In the genomic region with DNA sequence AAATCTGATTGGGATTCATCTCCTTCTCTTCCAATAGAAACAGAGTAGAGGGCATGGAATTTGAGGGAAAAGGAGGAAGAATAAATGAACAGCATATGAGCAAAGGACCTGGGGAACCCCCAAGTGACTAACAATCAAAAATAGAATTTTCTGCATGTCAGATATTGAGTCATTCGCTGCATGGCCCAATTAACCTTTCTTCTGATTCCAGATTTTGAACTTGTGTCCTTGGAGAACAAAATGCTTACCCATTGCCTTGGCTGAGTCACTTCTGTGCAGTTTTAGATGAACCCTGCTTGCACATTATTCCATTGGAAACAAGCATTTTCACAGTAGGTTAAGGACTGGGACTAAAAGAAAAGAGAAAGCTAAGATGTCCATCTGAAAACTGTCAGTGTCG, we compare ENCODE assay signal across 22 cellular contexts.
DNase-seq lines count a peak whose midpoint lies in the region; ATAC-seq and TF ChIP-seq lines count a peak whose summit lies in the region.
"Had no signal": no experiment of that assay in that cellular context is flagged by ENCODE, and none has a peak within 500 bp of the region (broad histone marks: within the 10 kb centered on the region; RNA-seq: fewer than 3 reads in every experiment).

No MANE protein-coding gene starts in this region.

- H4K8ac ChIP-seq in mesendoderm (ENCODE audit: low read depth, low read length), result no peak overlapping the region

- no peaks in the 10 kb centered on the region for H3K9me3 ChIP-seq in fibroblast of lung (ENCODE audit: control insufficient read depth, insufficient read depth, low read depth, low read length)
- H3K9me3 ChIP-seq: gastroesophageal sphincter, right atrium auricular region, stomach had no signal

- H4K20me1 ChIP-seq in fibroblast of lung (ENCODE audit: control insufficient read depth, extremely low read depth, insufficient read depth, low read length), result no peaks in the 10 kb centered on the region

- no peak overlapping the region for H3K18ac ChIP-seq in mesendoderm (ENCODE audit: low read length)

- no peaks in the 10 kb centered on the region for H3K4me1 ChIP-seq in fibroblast of lung (ENCODE audit: control insufficient read depth, extremely low read depth, insufficient read depth, low read length)
- H3K4me1 ChIP-seq in mesendoderm (ENCODE audit: control insufficient read depth, low read depth, low read length), result no peaks in the 10 kb centered on the region
- H3K4me1 ChIP-seq: gastroesophageal sphincter, right atrium auricular region, stomach had no signal

- TF ChIP-seq CTCF in GM12865 (IDR thresholded peaks at IDR 0.05; ENCODE audit: insufficient read depth, low read depth, low read length, missing control alignments) (no peak), fibroblast of lung (conservative IDR thresholded peaks at IDR 0.05 in 1 of 2, IDR thresholded peaks at IDR 0.05 in 1 of 2; ENCODE audit: low read depth in 1 of 2, low read length in 2 of 2) (no peak)

- no peak overlapping the region for H2AFZ ChIP-seq in fibroblast of lung (ENCODE audit: low read length)

- no peaks in the 10 kb centered on the region for H3K79me1 ChIP-seq in mesendoderm (ENCODE audit: low read length)

- H3K4me2 ChIP-seq in fibroblast of lung (ENCODE audit: extremely low read depth, insufficient read depth, low read length) (no peak overlapping the region), mesendoderm (ENCODE audit: low read length) (no peak overlapping the region)

- H2BK5ac ChIP-seq in mesendoderm (ENCODE audit: low read length), result no peak overlapping the region

- H4K5ac ChIP-seq in mesendoderm (ENCODE audit: low read length), result no peak overlapping the region

- H3K27ac ChIP-seq in fibroblast of lung (ENCODE audit: insufficient read depth, low read length) (no peak overlapping the region), mesendoderm (ENCODE audit: low read depth, low read length) (no peak overlapping the region)
- H3K27ac ChIP-seq: gastroesophageal sphincter, HL-60, right atrium auricular region, stomach had no signal

- no peak overlapping the region for H3K23ac ChIP-seq in mesendoderm (ENCODE audit: low read length)

- ATAC-seq in SK-N-SH treated with all-trans-retinoic acid at 6 μM for 48 hours, result peak; percentile 50; the same call in 2 of the 3 replicates
- ATAC-seq in GM18511 (IDR thresholded peaks at IDR 0.05; ENCODE audit: unreplicated experiment), result no peak
- ATAC-seq: CD8-positive, alpha-beta T cell; gastroesophageal sphincter; K562; Panc1 had no signal

- no peak overlapping the region for H3K4ac ChIP-seq in mesendoderm (ENCODE audit: low read depth, low read length)

- no peaks in the 10 kb centered on the region for H3K36me3 ChIP-seq in fibroblast of lung (ENCODE audit: control insufficient read depth, insufficient read depth, low read length)
- H3K36me3 ChIP-seq in mesendoderm (ENCODE audit: control insufficient read depth, insufficient read depth, low read length), result no peaks in the 10 kb centered on the region
- H3K36me3 ChIP-seq: gastroesophageal sphincter, right atrium auricular region, stomach had no signal

- DNase-seq in A172 (ENCODE audit: low spot score), result peak; percentile 46
- peak; percentile 16 for DNase-seq in GM12865 (ENCODE audit: low read depth)
- DNase-seq in fibroblast of lung (ENCODE audit: low read depth in 2 of 2), result peak; percentile 20 to 27
- DNase-seq in KG1 (lab: John Stamatoyannopoulos, UW), result no peak
- no peak for DNase-seq in OCI-M1 (lab: John Stamatoyannopoulos, UW)
- DNase-seq in mesendoderm, result no peak
- DNase-seq: activated T-cell treated with anti-CD3 and anti-CD28 coated beads, Interleukin-2, amount 50 U/mL, for 1 hour; caudate nucleus; CD8-positive, alpha-beta T cell; DMS79; effector memory CD4-positive, alpha-beta T cell; NCI-H1092; NCI-H526 treated with DMSO at 0.1 percent for 48 hours; nucleus accumbens; stomach had no signal

- no peaks in the 10 kb centered on the region for H3K27me3 ChIP-seq in fibroblast of lung (ENCODE audit: control insufficient read depth, insufficient read depth, low read length)
- H3K27me3 ChIP-seq in mesendoderm (ENCODE audit: insufficient read depth, low read length, poor library complexity), result no peaks in the 10 kb centered on the region
- H3K27me3 ChIP-seq: gastroesophageal sphincter, right atrium auricular region, stomach had no signal

- H3K4me3 ChIP-seq in GM12865 (ENCODE audit: low read depth, low read length), result no peak overlapping the region
- no peak overlapping the region for H3K4me3 ChIP-seq in fibroblast of lung (replicated peaks in 1 of 4; ENCODE audit: control extremely low read depth in 1 of 4, insufficient read depth in 1 of 4, low read depth in 3 of 4, low read length in 4 of 4)
- H3K4me3 ChIP-seq in mesendoderm (ENCODE audit: low read length), result no peak overlapping the region
- H3K4me3 ChIP-seq: gastroesophageal sphincter, K562, right atrium auricular region, stomach had no signal

- H2BK15ac ChIP-seq in mesendoderm (replicated peaks; ENCODE audit: low read depth), result no peak overlapping the region

- no peaks in the 10 kb centered on the region for H3K79me2 ChIP-seq in fibroblast of lung (ENCODE audit: control insufficient read depth, insufficient read depth, low read length)
- H3K79me2 ChIP-seq in mesendoderm (ENCODE audit: control insufficient read depth, insufficient read depth, low read length), result no peaks in the 10 kb centered on the region

- no peak overlapping the region for H3K56ac ChIP-seq in mesendoderm (ENCODE audit: low read length)

- H3K9ac ChIP-seq in fibroblast of lung (ENCODE audit: insufficient read depth, low read length) (no peak overlapping the region), mesendoderm (ENCODE audit: low read length) (no peak overlapping the region)

- H2AK5ac ChIP-seq in mesendoderm (ENCODE audit: low read length), result no peak overlapping the region

- WGBS in mesendoderm (ENCODE audit: extremely low coverage, insufficient coverage, low lambda C conversion rate), result no CpG with 5 or more reads among the region's 2 CpGs

- H2BK120ac ChIP-seq in mesendoderm (ENCODE audit: low read depth, low read length), result no peak overlapping the region

TF ChIP-seq in SK-N-SH treated with all-trans-retinoic acid at 6 μM for 48 hours, 23 proteins besides CTCF, POLR2A, EP300 and RAD21 (continues in another document):
- TF ChIP-seq GLIS3 (CRISPR knock-in tag; IDR thresholded peaks at IDR 0.05), result no peak
- TF ChIP-seq ZFP3 (CRISPR knock-in tag; IDR thresholded peaks at IDR 0.05), result no peak
- TF ChIP-seq, protein P1, sequence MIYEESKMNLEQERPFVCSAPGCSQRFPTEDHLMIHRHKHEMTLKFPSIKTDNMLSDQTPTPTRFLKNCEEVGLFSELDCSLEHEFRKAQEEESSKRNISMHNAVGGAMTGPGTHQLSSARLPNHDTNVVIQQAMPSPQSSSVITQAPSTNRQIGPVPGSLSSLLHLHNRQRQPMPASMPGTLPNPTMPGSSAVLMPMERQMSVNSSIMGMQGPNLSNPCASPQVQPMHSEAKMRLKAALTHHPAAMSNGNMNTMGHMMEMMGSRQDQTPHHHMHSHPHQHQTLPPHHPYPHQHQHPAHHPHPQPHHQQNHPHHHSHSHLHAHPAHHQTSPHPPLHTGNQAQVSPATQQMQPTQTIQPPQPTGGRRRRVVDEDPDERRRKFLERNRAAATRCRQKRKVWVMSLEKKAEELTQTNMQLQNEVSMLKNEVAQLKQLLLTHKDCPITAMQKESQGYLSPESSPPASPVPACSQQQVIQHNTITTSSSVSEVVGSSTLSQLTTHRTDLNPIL (CRISPR knock-in tag; IDR thresholded peaks at IDR 0.05; ENCODE audit: low read depth), result no peak
- no peak for TF ChIP-seq ZNF565 (CRISPR knock-in tag; conservative IDR thresholded peaks at IDR 0.05; ENCODE audit: low read depth)
- no peak for TF ChIP-seq CSDC2 (CRISPR knock-in tag; IDR thresholded peaks at IDR 0.05)
- no peak for TF ChIP-seq BACH2 (CRISPR knock-in tag; IDR thresholded peaks at IDR 0.05; ENCODE audit: borderline replicate concordance)
- no peak for TF ChIP-seq ARNTL (CRISPR knock-in tag; IDR thresholded peaks at IDR 0.05; ENCODE audit: borderline replicate concordance, low read depth)
- TF ChIP-seq ESRRG (CRISPR knock-in tag; IDR thresholded peaks at IDR 0.05), result no peak
- TF ChIP-seq, protein P2, sequence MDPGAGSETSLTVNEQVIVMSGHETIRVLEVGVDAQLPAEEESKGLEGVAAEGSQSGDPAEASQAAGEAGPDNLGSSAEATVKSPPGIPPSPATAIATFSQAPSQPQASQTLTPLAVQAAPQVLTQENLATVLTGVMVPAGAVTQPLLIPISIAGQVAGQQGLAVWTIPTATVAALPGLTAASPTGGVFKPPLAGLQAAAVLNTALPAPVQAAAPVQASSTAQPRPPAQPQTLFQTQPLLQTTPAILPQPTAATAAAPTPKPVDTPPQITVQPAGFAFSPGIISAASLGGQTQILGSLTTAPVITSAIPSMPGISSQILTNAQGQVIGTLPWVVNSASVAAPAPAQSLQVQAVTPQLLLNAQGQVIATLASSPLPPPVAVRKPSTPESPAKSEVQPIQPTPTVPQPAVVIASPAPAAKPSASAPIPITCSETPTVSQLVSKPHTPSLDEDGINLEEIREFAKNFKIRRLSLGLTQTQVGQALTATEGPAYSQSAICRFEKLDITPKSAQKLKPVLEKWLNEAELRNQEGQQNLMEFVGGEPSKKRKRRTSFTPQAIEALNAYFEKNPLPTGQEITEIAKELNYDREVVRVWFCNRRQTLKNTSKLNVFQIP (CRISPR knock-in tag; IDR thresholded peaks at IDR 0.05; ENCODE audit: borderline replicate concordance, low read depth), result no peak
- TF ChIP-seq TOX (CRISPR knock-in tag; IDR thresholded peaks at IDR 0.05; ENCODE audit: borderline replicate concordance), result no peak

Comparison
In these comparisons a context has a peak if more than half of its experiments do, and no peak if none do; other contexts are left out.
1. DNase-seq: peak in A172 (single experiment), GM12865 (single experiment) and fibroblast of lung (2 of 2); none in KG1 (single experiment), OCI-M1 (single experiment) and mesendoderm (single experiment).